Comparison of ENCODE assay signal across 16 cellular contexts in the genomic region with DNA sequence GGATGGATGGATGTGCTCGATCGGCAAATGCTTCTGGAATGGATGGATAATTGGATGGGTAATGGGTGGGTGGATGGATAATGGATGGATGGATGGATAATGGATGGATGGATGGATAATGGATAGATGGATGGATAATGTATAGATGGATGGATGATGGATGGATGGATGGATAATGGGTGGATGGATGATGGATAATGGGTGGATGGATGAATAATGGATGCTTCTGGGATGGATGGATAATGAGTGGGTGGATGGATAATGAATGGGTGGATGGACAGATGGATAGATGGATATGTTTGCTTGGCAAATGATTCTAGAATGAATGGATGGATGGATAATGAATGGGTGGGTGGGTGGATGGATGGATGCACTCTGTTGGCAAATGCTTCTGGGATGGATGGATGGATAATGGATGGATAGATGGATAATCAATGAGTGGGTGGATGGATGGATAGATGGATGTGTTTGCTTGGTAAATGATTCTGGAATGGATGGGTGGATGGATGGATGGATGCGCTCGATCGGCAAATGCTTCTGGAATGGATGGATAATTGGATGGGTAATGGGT. TPM values are rescaled to one million over a fixed set of nuclear protein-coding genes. Genes with fewer than 3 reads are reported as not detected.
DNase-seq lines count a peak whose midpoint lies in the region; ATAC-seq, FAIRE-seq and TF ChIP-seq lines count a peak whose summit lies in the region.
"Had no signal": no experiment of that assay in that cellular context is flagged by ENCODE, and none has a peak within 500 bp of the region (broad histone marks: within the 10 kb centered on the region; RNA-seq: fewer than 3 reads in every experiment).

No MANE protein-coding gene starts in this region.

- intact Hi-C loops in CD4-positive, alpha-beta memory T cell (cut with micrococcal nuclease): no loop called here
- intact Hi-C loops in GM12878 (cut with micrococcal nuclease; ENCODE audit: unreplicated experiment) (no loop called here), spleen (cut with DNase I; ENCODE audit: low total_unique reads) (no loop called here), cardiac septum (cut with DNase I) (loop anchor here (10.0 kb wide), 2 partner anchors 199 to 929 kb away; partner anchors contain the start of gene AKAP17A)

- no peaks in the 10 kb centered on the region for H3K27me3 ChIP-seq in CD4-positive, alpha-beta memory T cell (ENCODE audit: insufficient read depth, low read length)
- H3K27me3 ChIP-seq in GM12878 (replicated peaks in 1 of 2; ENCODE audit: control insufficient read depth in 2 of 2, insufficient read depth in 2 of 2, low read length in 1 of 2): no peaks in the 10 kb centered on the region
- H3K27me3 ChIP-seq in spleen (replicated peaks in 1 of 7): no peaks in the 10 kb centered on the region
- H3K27me3 ChIP-seq: gastroesophageal sphincter had no signal

- H3K9me3 ChIP-seq in CD4-positive, alpha-beta memory T cell (ENCODE audit: control insufficient read depth in 1 of 2, low read length in 2 of 2): no peaks in the 10 kb centered on the region
- H3K9me3 ChIP-seq in GM12878 (replicated peaks; ENCODE audit: control insufficient read depth, insufficient read depth, low read length): no peaks in the 10 kb centered on the region
- H3K9me3 ChIP-seq in spleen: no peaks in the 10 kb centered on the region
- H3K9me3 ChIP-seq: gastroesophageal sphincter had no signal

- H3K4me3 Mint-ChIP-seq in CD4-positive, alpha-beta memory T cell: peak overlapping the region in 6 of 8 donors; percentile 1 to 61 (median 32)
- H3K4me3 Mint-ChIP-seq in neural crest cell: peak overlapping the region; percentile 90

- RAD21 ChIA-PET in GM12878 (lab: Charles Lee; ENCODE audit: unreplicated experiment): no interaction called here

- WGBS in GM12878 (ENCODE audit: insufficient coverage, insufficient replicate concordance, low lambda C conversion rate, missing lambda C conversion rate): 100% methylated on average over 5 of the region's 5 CpGs
- WGBS in spleen, 5 donors: 96 to 99% (median 98%) methylated on average over 5 of the region's 5 CpGs

- peaks cover 43% of the 10 kb centered on the region for H3K79me2 ChIP-seq in GM12878 (ENCODE audit: control insufficient read depth, insufficient read depth, low read length)

- TF ChIP-seq CTCF in GM12878 (IDR thresholded peaks at IDR 0.05 in 2 of 3, conservative IDR thresholded peaks at IDR 0.05 in 1 of 3; ENCODE audit: control insufficient read depth in 2 of 3, extremely low read depth in 1 of 3, insufficient read depth in 1 of 3, low read depth in 3 of 3, low read length in 3 of 3) (no peak), neural crest cell (conservative IDR thresholded peaks at IDR 0.05) (no peak), D721Med (IDR thresholded peaks at IDR 0.05; ENCODE audit: insufficient read depth, missing control alignments) (no peak), spleen (IDR thresholded peaks at IDR 0.05 in 8 of 11, conservative IDR thresholded peaks at IDR 0.05 in 3 of 11) (no peak)

- in situ Hi-C loops in GM12878 (cut with MboI): no loop called here

- CTCF ChIA-PET in CD4-positive, alpha-beta memory T cell (lab: Charles Lee; ENCODE audit: partially characterized antibody): no interaction called here
- CTCF ChIA-PET in GM12878 (lab: Yijun Ruan, JAX): no interaction called here

- no peak for ATAC-seq in GM12878
- ATAC-seq: gastroesophageal sphincter had no signal

- H3K27me3 Mint-ChIP-seq in CD4-positive, alpha-beta memory T cell: no peaks in the 10 kb centered on the region
- H3K27me3 Mint-ChIP-seq in neural crest cell (ENCODE audit: low read depth): no peaks in the 10 kb centered on the region

- no peak overlapping the region for H2AFZ ChIP-seq in GM12878 (ENCODE audit: control insufficient read depth, low read depth, low read length)

- BruUV-seq in GM12878 (replicated peaks; lab: Mats Ljungman, UMichigan): no TSS peak

- H3K4me1 ChIP-seq in CD4-positive, alpha-beta memory T cell (ENCODE audit: insufficient read depth, low read length): peaks cover 19% of the 10 kb centered on the region
- H3K4me1 ChIP-seq in GM12878 (ENCODE audit: control insufficient read depth, insufficient read depth, low read length) (peaks cover 3% of the 10 kb centered on the region; the same call in 1 of the 2 replicates), spleen (peaks cover 7 to 32% (median 23%) of the 10 kb centered on the region in 6 donors)

- POLR2A ChIA-PET in CD4-positive, alpha-beta memory T cell (lab: Charles Lee; ENCODE audit: partially characterized antibody): no interaction called here
- POLR2A ChIA-PET in GM12878 (lab: Charles Lee): no interaction called here

- peaks cover 12 to 28% (median 21%) of the 10 kb centered on the region in 4 donors for H3K4me1 Mint-ChIP-seq in CD4-positive, alpha-beta memory T cell
- peaks cover 36% of the 10 kb centered on the region for H3K4me1 Mint-ChIP-seq in neural crest cell

- TF ChIP-seq POLR2A in GM19099 (IDR thresholded peaks at IDR 0.05; ENCODE audit: extremely low read depth, insufficient read length, low read depth) (peak; percentile 13), GM12878 (IDR thresholded peaks at IDR 0.05; ENCODE audit: low read depth, low read length) (no peak), spleen (IDR thresholded peaks at IDR 0.05) (no peak)

- peaks cover 11 to 21% of the 10 kb centered on the region in 2 donors for H3K36me3 Mint-ChIP-seq in CD4-positive, alpha-beta memory T cell
- peaks cover 17% of the 10 kb centered on the region for H3K36me3 Mint-ChIP-seq in neural crest cell (ENCODE audit: low read depth)

- H3K4me3 ChIP-seq in CD4-positive, alpha-beta memory T cell (ENCODE audit: low read length in 2 of 2): no peak overlapping the region
- 0 out of 2 replicates have a peak overlapping the region, but pooled peaks have one; percentile 41 for H3K4me3 ChIP-seq in GM12878
- no peak overlapping the region for H3K4me3 ChIP-seq in spleen
- H3K4me3 ChIP-seq: gastroesophageal sphincter, skin epidermis had no signal

- H4K20me1 ChIP-seq in GM12878 (ENCODE audit: control insufficient read depth, insufficient read depth): peaks cover 6% of the 10 kb centered on the region; the same call in 1 of the 2 replicates

- DNase-seq in CD4-positive, alpha-beta memory T cell: no peak
- DNase-seq in GM12878 (ENCODE audit: low read depth, low spot score) (no peak), neural crest cell (ENCODE audit: low read depth, low spot score) (no peak), D721Med (ENCODE audit: insufficient read length, low spot score) (no peak), spleen (no peak), cardiac septum (ENCODE audit: low spot score) (no peak)
- DNase-seq: KG1, mesendoderm, NCI-H226, SIG-M5 had no signal

- no peaks in the 10 kb centered on the region for H3K9me3 Mint-ChIP-seq in CD4-positive, alpha-beta memory T cell
- H3K9me3 Mint-ChIP-seq in neural crest cell: no peaks in the 10 kb centered on the region

- SMC1A ChIA-PET in GM12878 (lab: Charles Lee; ENCODE audit: uncharacterized antibody, unreplicated experiment): no interaction called here

- peak overlapping the region in 4 of 7 donors; percentile 6 to 79 (median 44) for H3K27ac Mint-ChIP-seq in CD4-positive, alpha-beta memory T cell
- no peak overlapping the region for H3K27ac Mint-ChIP-seq in neural crest cell (ENCODE audit: unreplicated experiment)

- no peak overlapping the region for H3K9ac ChIP-seq in GM12878 (ENCODE audit: control insufficient read depth, insufficient read depth, low read length)

- no peak overlapping the region for H3K4me2 ChIP-seq in GM12878 (ENCODE audit: control insufficient read depth, insufficient read depth)

- FAIRE-seq in GM12878 (lab: Jason Lieb, UNC) (no peak), D721Med (lab: Jason Lieb, UNC) (no peak)

- TF ChIP-seq RAD21 in GM12878 (IDR thresholded peaks at IDR 0.05; ENCODE audit: insufficient read depth, low read depth, low read length): no peak

- TF ChIP-seq EP300 in GM12878 (IDR thresholded peaks at IDR 0.05; ENCODE audit: borderline replicate concordance in 1 of 2, control insufficient read depth in 1 of 2, low read depth in 2 of 2, low read length in 2 of 2): no peak

- H3K36me3 ChIP-seq in CD4-positive, alpha-beta memory T cell (ENCODE audit: insufficient read depth, low read length): peaks cover 3% of the 10 kb centered on the region
- H3K36me3 ChIP-seq in GM12878 (ENCODE audit: control insufficient read depth in 2 of 2, insufficient read depth in 2 of 2, low read length in 1 of 2): peaks cover 0 to 5% of the 10 kb centered on the region in 2 experiments; a peak in 3 of 4 replicates
- H3K36me3 ChIP-seq in spleen: peaks cover 0 to 55% (median 5%) of the 10 kb centered on the region in 6 donors

- no peak overlapping the region for H3K27ac ChIP-seq in CD4-positive, alpha-beta memory T cell (ENCODE audit: low read depth, low read length)
- no peak overlapping the region for H3K27ac ChIP-seq in GM12878 (ENCODE audit: control insufficient read depth, insufficient read depth)
- H3K27ac ChIP-seq in spleen: no peak overlapping the region
- H3K27ac ChIP-seq: C4-2B, HL-60 had no signal

RNA-seq across cellular contexts. Expression of gene SLC25A6, which starts 3.8 kb away (rescaled TPM):
- 100 to 1,000 TPM; 249 to 252 TPM for total RNA-seq in CD4-positive, alpha-beta memory T cell
- polyA plus RNA-seq in CD4-positive, alpha-beta memory T cell: 100 to 1,000 TPM; 525 to 540 TPM
- total RNA-seq in GM12878 (2013; cell fraction: nucleolus; rRNA removed): 200 and 249 TPM in 2 replicates
- total RNA-seq in GM12878 (2014; rRNA removed): 225 and 293 TPM in 2 replicates
- total RNA-seq in GM12878 (2014; rRNA removed; fragmentation: Illumina TruSeq; extraction: Trizol): 261 and 287 TPM in 2 replicates
- 632 and 654 TPM in 2 replicates for total RNA-seq in GM12878 (2021)
- 286 TPM for polyA plus RNA-seq in GM12878 (2011; ENCODE audit: low read depth)
- polyA plus RNA-seq in GM12878 (2011; rRNA removed): 157 and 352 TPM in 2 replicates
- polyA plus RNA-seq in GM12878 (2011; cell fraction: cytosol; rRNA removed): 683 and 869 TPM in 2 replicates
- 295 and 304 TPM in 2 replicates for polyA plus RNA-seq in GM12878 (2011; cell fraction: nucleus; rRNA removed)
- polyA plus RNA-seq in GM12878 (2012): 757 and 810 TPM in 2 replicates
- 34.2 and 187 TPM in 2 replicates for polyA plus RNA-seq in GM12878 (2014; fragmentation: Illumina TruSeq; extraction: Trizol)
- polyA plus RNA-seq in GM12878 (2014; fragmentation: Nextera tagmentation; extraction: Ambion mirVana): 100 to 1,000 TPM in 1 of 2 experiments, 10 to 100 TPM in 1; 61.9 to 127 TPM
- polyA plus RNA-seq in GM12878 (2014; rRNA removed): 642 and 753 TPM in 2 replicates
- polyA plus RNA-seq in GM12878 (2016; fragmentation: Nextera tagmentation; extraction: Ambion mirVana): 100 to 1,000 TPM; 447 to 454 TPM
- polyA minus RNA-seq in GM12878 (2011; rRNA and poly(A)+ RNA removed): 274 and 515 TPM in 2 replicates
- 253 and 254 TPM in 2 replicates for polyA minus RNA-seq in GM12878 (2011; cell fraction: cytosol; rRNA and poly(A)+ RNA removed)
- 107 and 179 TPM in 2 replicates for polyA minus RNA-seq in GM12878 (2011; cell fraction: nucleus; rRNA and poly(A)+ RNA removed)
- total RNA-seq in neural crest cell: 507 and 510 TPM in 2 replicates
- 100 to 1,000 TPM; 255 to 309 (median 297) TPM for total RNA-seq in spleen
- 100 to 1,000 TPM; 396 to 443 (median 425) TPM for polyA plus RNA-seq in spleen
- total RNA-seq in cardiac septum: 147 TPM

RNA-seq across cellular contexts. Expression of gene ASMTL, which starts 57.0 kb away (rescaled TPM):
- 10 to 100 TPM; 35.9 to 37.9 TPM for total RNA-seq in CD4-positive, alpha-beta memory T cell
- polyA plus RNA-seq in CD4-positive, alpha-beta memory T cell: 10 to 100 TPM; 35.0 to 50.4 TPM
- 32.4 and 34.7 TPM in 2 replicates for total RNA-seq in GM12878 (2013; cell fraction: nucleolus; rRNA removed)
- total RNA-seq in GM12878 (2014; rRNA removed): 21.7 and 32.2 TPM in 2 replicates
- 15.5 and 18.1 TPM in 2 replicates for total RNA-seq in GM12878 (2014; rRNA removed; fragmentation: Illumina TruSeq; extraction: Trizol)
- 46.6 and 46.8 TPM in 2 replicates for total RNA-seq in GM12878 (2021)
- polyA plus RNA-seq in GM12878 (2011; ENCODE audit: low read depth): 14.8 TPM
- 24.5 and 51.9 TPM in 2 replicates for polyA plus RNA-seq in GM12878 (2011; rRNA removed)
- polyA plus RNA-seq in GM12878 (2011; cell fraction: cytosol; rRNA removed): 54.2 and 67.8 TPM in 2 replicates
- 97.6 and 127 TPM in 2 replicates for polyA plus RNA-seq in GM12878 (2011; cell fraction: nucleus; rRNA removed)
- 42.3 and 47.5 TPM in 2 replicates for polyA plus RNA-seq in GM12878 (2012)
- 8.5 and 14.3 TPM in 2 replicates for polyA plus RNA-seq in GM12878 (2014; fragmentation: Illumina TruSeq; extraction: Trizol)
- 1 to 10 TPM; 1.6 to 3.8 TPM for polyA plus RNA-seq in GM12878 (2014; fragmentation: Nextera tagmentation; extraction: Ambion mirVana)
- 44.6 and 48.4 TPM in 2 replicates for polyA plus RNA-seq in GM12878 (2014; rRNA removed)
- 10 to 100 TPM; 32.1 to 34.4 TPM for polyA plus RNA-seq in GM12878 (2016; fragmentation: Nextera tagmentation; extraction: Ambion mirVana)
- polyA minus RNA-seq in GM12878 (2011; rRNA and poly(A)+ RNA removed): 31.2 and 53.8 TPM in 2 replicates
- 20.7 and 21.2 TPM in 2 replicates for polyA minus RNA-seq in GM12878 (2011; cell fraction: cytosol; rRNA and poly(A)+ RNA removed)
- 17.2 and 27.9 TPM in 2 replicates for polyA minus RNA-seq in GM12878 (2011; cell fraction: nucleus; rRNA and poly(A)+ RNA removed)
- 37.4 and 38.9 TPM in 2 replicates for total RNA-seq in neural crest cell
- 10 to 100 TPM; 21.3 to 35.5 (median 27.9) TPM for total RNA-seq in spleen
- 10 to 100 TPM; 25.0 to 28.8 (median 26.6) TPM for polyA plus RNA-seq in spleen
- total RNA-seq in cardiac septum: 26.8 TPM

RNA-seq across cellular contexts. Expression of gene IL3RA, which starts 59.1 kb away (rescaled TPM):
- total RNA-seq in CD4-positive, alpha-beta memory T cell: under 1 TPM in 1 of 2 experiments, not detected in 1; 0.53 TPM
- under 1 TPM in 1 of 2 donors, not detected in 1; 0.29 TPM for polyA plus RNA-seq in CD4-positive, alpha-beta memory T cell
- total RNA-seq in GM12878 (2013; cell fraction: nucleolus; rRNA removed): 72.9 and 75.8 TPM in 2 replicates
- total RNA-seq in GM12878 (2014; rRNA removed): 28.0 and 28.1 TPM in 2 replicates
- 14.1 and 14.3 TPM in 2 replicates for total RNA-seq in GM12878 (2014; rRNA removed; fragmentation: Illumina TruSeq; extraction: Trizol)
- 19.5 and 21.1 TPM in 2 replicates for total RNA-seq in GM12878 (2021)
- 10.7 TPM for polyA plus RNA-seq in GM12878 (2011; ENCODE audit: low read depth)
- 22.5 and 31.1 TPM in 2 replicates for polyA plus RNA-seq in GM12878 (2011; rRNA removed)
- polyA plus RNA-seq in GM12878 (2011; cell fraction: cytosol; rRNA removed): 36.2 and 38.5 TPM in 2 replicates
- polyA plus RNA-seq in GM12878 (2011; cell fraction: nucleus; rRNA removed): 21.5 and 44.5 TPM in 2 replicates
- 24.2 and 25.0 TPM in 2 replicates for polyA plus RNA-seq in GM12878 (2012)
- 15.0 and 23.5 TPM in 2 replicates for polyA plus RNA-seq in GM12878 (2014; fragmentation: Illumina TruSeq; extraction: Trizol)
- polyA plus RNA-seq in GM12878 (2014; fragmentation: Nextera tagmentation; extraction: Ambion mirVana): 1 to 10 TPM; 2.1 to 4.5 TPM
- polyA plus RNA-seq in GM12878 (2014; rRNA removed): 22.9 and 25.4 TPM in 2 replicates
- 10 to 100 TPM; 14.7 to 16.4 TPM for polyA plus RNA-seq in GM12878 (2016; fragmentation: Nextera tagmentation; extraction: Ambion mirVana)
- 51.6 and 62.0 TPM in 2 replicates for polyA minus RNA-seq in GM12878 (2011; rRNA and poly(A)+ RNA removed)
- 9.1 and 13.1 TPM in 2 replicates for polyA minus RNA-seq in GM12878 (2011; cell fraction: cytosol; rRNA and poly(A)+ RNA removed)
- 25.9 and 33.0 TPM in 2 replicates for polyA minus RNA-seq in GM12878 (2011; cell fraction: nucleus; rRNA and poly(A)+ RNA removed)
- total RNA-seq in neural crest cell: not detected in 2 replicates
- total RNA-seq in spleen: 1 to 10 TPM; 2.4 to 8.6 (median 5.4) TPM
- 10 to 100 TPM in 1 of 3 donors, 1 to 10 TPM in 2; 6.7 to 11.2 (median 9.4) TPM for polyA plus RNA-seq in spleen
- 7.6 TPM for total RNA-seq in cardiac septum
- total RNA-seq: activated CD8-positive, alpha-beta memory T cell treated with anti-CD3 and anti-CD28 coated beads for 36 hours had no signal
